Comparison of ENCODE assay signal across 26 cellular contexts in genomic region chr2:135373702-135374101, GRCh38.
"Had no signal": no experiment of that assay in that cellular context is flagged by ENCODE, and none has a peak within 500 bp of the region (broad histone marks: within the 10 kb centered on the region; RNA-seq: fewer than 3 reads in every experiment).

No MANE protein-coding gene starts in this region.

- DNase-seq: stimulated activated CD4-positive, alpha-beta T cell treated with anti-CD3 and anti-CD28 coated beads, Interleukin-2, amount 100 ng/mL, for 48 hours; stimulated activated CD4-positive, alpha-beta T cell treated with anti-CD3 and anti-CD28 coated beads, Interleukin-4, amount 100 ng/mL, for 1 hour; stimulated activated CD4-positive, alpha-beta T cell treated with anti-CD3 and anti-CD28 coated beads, Interleukin-4, amount 100 ng/mL, for 24 hours; stimulated activated CD4-positive, alpha-beta T cell treated with anti-CD3 and anti-CD28 coated beads, Interleukin-4, amount 100 ng/mL, for 4 hours; stimulated activated CD8-positive, alpha-beta memory T cell treated with anti-CD3 and anti-CD28 coated beads, Interleukin-4, amount 100 ng/mL, for 48 hours; stimulated activated naive B cell treated with anti-CD40 and anti-IgM and Interleukin-4, amounts not matched to agents 10 μg/mL and 1 μg/mL and 100 μg/mL, for 72 hours; stimulated activated naive CD4-positive, alpha-beta T cell; stimulated activated naive CD4-positive, alpha-beta T cell treated with Interleukin-2 at 50 U/mL for 16 hours; stimulated activated naive CD8-positive, alpha-beta T cell treated with anti-CD3 and anti-CD28 coated beads, Interleukin-15, amount 100 ng/mL, for 72 hours; stimulated activated naive CD8-positive, alpha-beta T cell treated with anti-CD3 and anti-CD28 coated beads, Interleukin-15, Interleukin-2, amounts not matched to agents 100 U/mL and 50 U/mL, for 24 hours; stomach; substantia nigra; testis; thyroid gland; tibial artery; transverse colon; trophoblast cell; upper lobe of left lung; upper lobe of right lung; uterus had no signal

- H3K27ac ChIP-seq: stomach, suprapubic skin, testis, thoracic aorta, thyroid gland, tibial artery, tibial nerve, transverse colon, upper lobe of left lung, upper lobe of right lung, uterus, vagina had no signal

- H3K9me3 ChIP-seq: testis, thoracic aorta, thyroid gland, tibial artery, transverse colon, upper lobe of right lung, uterus, vagina had no signal

- H3K4me1 ChIP-seq: stomach, suprapubic skin, testis, thyroid gland, tibial artery, tibial nerve, transverse colon, upper lobe of left lung, upper lobe of right lung, uterus, vagina had no signal

- H3K27me3 ChIP-seq: stomach, suprapubic skin, testis, thyroid gland, tibial artery, tibial nerve, transverse colon, upper lobe of left lung, upper lobe of right lung, uterus, vagina had no signal

- H3K36me3 ChIP-seq: stomach, suprapubic skin, thoracic aorta, thyroid gland, tibial artery, transverse colon, upper lobe of left lung, upper lobe of right lung, uterus, vagina had no signal

- H3K4me3 ChIP-seq: stomach, suprapubic skin, testis, thoracic aorta, thyroid gland, tibial artery, tibial nerve, transverse colon, upper lobe of left lung, upper lobe of right lung, uterus, vagina had no signal

- ATAC-seq: stimulated activated effector memory CD8-positive, alpha-beta T cell treated with anti-CD3 and anti-CD28 coated beads, Interleukin-12 subunit alpha, Interleukin-12 subunit beta, amount 100 ng/mL, for 72 hours; stimulated activated memory B cell treated with anti-CD40 and anti-IgM and Interleukin-4, amounts not matched to agents 10 μg/mL and 1 μg/mL and 100 μg/mL, for 72 hours; stimulated activated naive B cell treated with anti-CD40 and anti-IgM and Interleukin-4, amounts not matched to agents 10 μg/mL and 1 μg/mL and 100 μg/mL, for 72 hours; stimulated activated naive CD8-positive, alpha-beta T cell treated with anti-CD3 and anti-CD28 coated beads, Interleukin-15, amount 100 ng/mL, for 72 hours; stimulated activated naive CD8-positive, alpha-beta T cell treated with anti-CD3 and anti-CD28 coated beads, Interleukin-15, Interleukin-2, amounts not matched to agents 100 U/mL and 50 U/mL, for 24 hours; upper lobe of right lung had no signal
